In the genomic region with DNA sequence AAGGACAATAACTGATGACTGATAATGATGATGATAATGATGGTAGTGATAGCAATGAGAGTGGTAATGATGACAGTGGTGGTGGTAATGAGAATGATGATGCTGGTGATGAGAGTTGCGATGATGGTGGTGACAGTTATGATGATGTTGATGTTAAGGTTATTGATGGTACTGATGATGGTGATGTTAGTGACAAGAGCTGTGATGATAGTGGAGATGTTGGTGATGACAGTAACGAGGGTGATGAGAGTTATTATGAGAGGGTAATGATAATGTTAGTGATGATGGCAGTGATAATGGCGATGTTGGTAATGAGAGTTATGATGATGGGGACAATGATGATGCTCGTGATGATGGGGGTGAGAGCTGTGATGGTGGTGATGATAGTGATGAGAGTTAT, we compare ENCODE assay signal across 10 cellular contexts. TPM values are rescaled to one million over a fixed set of nuclear protein-coding genes. Genes with fewer than 3 reads are reported as not detected.
"Had no signal": no experiment of that assay in that cellular context is flagged by ENCODE, and none has a peak within 500 bp of the region (broad histone marks: within the 10 kb centered on the region; RNA-seq: fewer than 3 reads in every experiment).

No MANE protein-coding gene starts in this region.

- H2AFZ ChIP-seq: GM23248 had no signal

- H3K27ac ChIP-seq: GM23248, KMS-11 had no signal

- FAIRE-seq: H54 had no signal

- DNase-seq: GM23248, GOT3, H9, HCEC 1CT, HFFc6, Karpas-422, KBM-7 had no signal

- H3K4me2 ChIP-seq: KMS-11 had no signal

- H3K9ac ChIP-seq: GM23248, KMS-11 had no signal

- H3K4me3 ChIP-seq: GM23248 had no signal

RNA-seq across cellular contexts. Expression of gene TMEM132E, which starts 13.2 kb away (rescaled TPM):
- total RNA-seq: HFFc6, HT-29 had no signal
- polyA plus RNA-seq: GM23248 had no signal
